In genomic region chr1:31809698-31810097, GRCh38 we compare ENCODE assay signal across 1 cellular context.
TF ChIP-seq lines count a peak whose summit lies in the region.

No MANE protein-coding gene starts in this region.

TF ChIP-seq in K562, 482 proteins besides CTCF, POLR2A, EP300 and RAD21:
- TF ChIP-seq ZNF263 (CRISPR knock-in tag; IDR thresholded peaks at IDR 0.05; ENCODE audit: borderline replicate concordance) (no peak), ATF7 (IDR thresholded peaks at IDR 0.05) (no peak), ZNF398 (CRISPR knock-in tag; IDR thresholded peaks at IDR 0.05) (no peak), TRIM25 (IDR thresholded peaks at IDR 0.05; ENCODE audit: borderline replicate concordance) (no peak), MIER1 (IDR thresholded peaks at IDR 0.05; ENCODE audit: low read depth) (no peak), ZNF274 (IDR thresholded peaks at IDR 0.05; ENCODE audit: borderline replicate concordance, low read depth, low read length) (no peak), ILK (tag; IDR thresholded peaks at IDR 0.05; ENCODE audit: borderline replicate concordance, low read depth) (no peak)
- TF ChIP-seq, protein P1, sequence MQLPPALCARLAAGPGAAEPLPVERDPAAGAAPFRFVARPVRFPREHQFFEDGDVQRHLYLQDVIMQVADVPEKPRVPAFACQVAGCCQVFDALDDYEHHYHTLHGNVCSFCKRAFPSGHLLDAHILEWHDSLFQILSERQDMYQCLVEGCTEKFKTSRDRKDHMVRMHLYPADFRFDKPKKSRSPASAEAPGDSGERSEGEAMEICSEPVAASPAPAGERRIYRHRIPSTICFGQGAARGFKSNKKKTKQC (CRISPR knock-in tag; IDR thresholded peaks at IDR 0.05): no peak
